Comparison of ENCODE assay signal across 11 cellular contexts in genomic region chr5:172444110-172444510, GRCh38. TPM values are rescaled to one million over a fixed set of nuclear protein-coding genes. Genes with fewer than 3 reads are reported as not detected.
DNase-seq lines count a peak whose midpoint lies in the region; ATAC-seq, FAIRE-seq and TF ChIP-seq lines count a peak whose summit lies in the region.
"Had no signal": no experiment of that assay in that cellular context is flagged by ENCODE, and none has a peak within 500 bp of the region (broad histone marks: within the 10 kb centered on the region; RNA-seq: fewer than 3 reads in every experiment).

No MANE protein-coding gene starts in this region.

- peaks cover 61% of the 10 kb centered on the region for H3K27me3 Mint-ChIP-seq in dendritic cell treated with granulocyte-macrophage colony-stimulating factor and Interleukin-4, amounts not matched to agents 40 ng/mL and 50 ng/mL, for 4 days

- H3K4me1 ChIP-seq in Peyer's patch (peaks cover 0 to 26% (median 0%) of the 10 kb centered on the region in 4 donors), muscle layer of duodenum (ENCODE audit: control insufficient read depth in 1 of 2, insufficient read depth in 2 of 2, low read length in 2 of 2) (peaks cover 29 to 55% of the 10 kb centered on the region in 2 donors), transverse colon (peaks cover 21 to 55% (median 36%) of the 10 kb centered on the region in 4 donors)

- H3K4me3 ChIP-seq in Peyer's patch (no peak overlapping the region), muscle layer of duodenum (ENCODE audit: low read depth in 1 of 2, low read length in 2 of 2) (no peak overlapping the region), transverse colon (no peak overlapping the region)
- H3K4me3 ChIP-seq: GM23338 had no signal

- H3K9me3 Mint-ChIP-seq in dendritic cell treated with granulocyte-macrophage colony-stimulating factor and Interleukin-4, amounts not matched to agents 40 ng/mL and 50 ng/mL, for 4 days: no peaks in the 10 kb centered on the region
- H3K9me3 Mint-ChIP-seq: GM23338; natural killer cell treated with Interleukin-12 subunit alpha and Interleukin-12 subunit beta and Interleukin-15 and Interleukin-18, amount 100 ng/mL, for 72 hours had no signal

- no peak for TF ChIP-seq POLR2A in Peyer's patch (IDR thresholded peaks at IDR 0.05)
- no peak for TF ChIP-seq POLR2A in transverse colon (IDR thresholded peaks at IDR 0.05)

- TF ChIP-seq EP300 in transverse colon (IDR thresholded peaks at IDR 0.05; ENCODE audit: low read depth): no peak

- TF ChIP-seq CTCF in Peyer's patch (IDR thresholded peaks at IDR 0.05) (no peak), transverse colon (IDR thresholded peaks at IDR 0.05) (no peak)

- FAIRE-seq in RCC 7860 (lab: Jason Lieb, UNC): no peak

- intact Hi-C loops in dendritic cell treated with granulocyte-macrophage colony-stimulating factor and Interleukin-4, amounts not matched to agents 40 ng/mL and 50 ng/mL, for 4 days (cut with micrococcal nuclease): loop anchor here (10.0 kb wide), 2 partner anchors 49 to 119 kb away; no protein-coding TSS in a partner anchor
- intact Hi-C loops in transverse colon (cut with DNase I; ENCODE audit: low total_unique reads): no loop called here

- H3K27ac ChIP-seq in Peyer's patch (peak overlapping the region in 3 of 4 donors; percentile 40 to 65 (median 49)), muscle layer of duodenum (ENCODE audit: low read length) (peak overlapping the region; percentile 72), transverse colon (peak overlapping the region; percentile 58 to 74 (median 72))

- no peak overlapping the region for H3K4me3 Mint-ChIP-seq in dendritic cell treated with granulocyte-macrophage colony-stimulating factor and Interleukin-4, amounts not matched to agents 40 ng/mL and 50 ng/mL, for 4 days
- H3K4me3 Mint-ChIP-seq: GM23338; natural killer cell treated with Interleukin-12 subunit alpha and Interleukin-12 subunit beta and Interleukin-15 and Interleukin-18, amount 100 ng/mL, for 72 hours had no signal

- no peak for ATAC-seq in GM19351 (IDR thresholded peaks at IDR 0.05; ENCODE audit: unreplicated experiment)
- ATAC-seq: GM23338 had no signal

- peak overlapping the region; percentile 9 for H3K27ac Mint-ChIP-seq in dendritic cell treated with granulocyte-macrophage colony-stimulating factor and Interleukin-4, amounts not matched to agents 40 ng/mL and 50 ng/mL, for 4 days
- H3K27ac Mint-ChIP-seq: natural killer cell treated with Interleukin-12 subunit alpha and Interleukin-12 subunit beta and Interleukin-15 and Interleukin-18, amount 100 ng/mL, for 72 hours had no signal

- H3K9me3 ChIP-seq in Peyer's patch: no peaks in the 10 kb centered on the region
- no peaks in the 10 kb centered on the region for H3K9me3 ChIP-seq in muscle layer of duodenum (ENCODE audit: control insufficient read depth in 1 of 2, low read length in 2 of 2)
- no peaks in the 10 kb centered on the region for H3K9me3 ChIP-seq in transverse colon

- no peaks in the 10 kb centered on the region for H3K36me3 ChIP-seq in Peyer's patch
- H3K36me3 ChIP-seq in muscle layer of duodenum (ENCODE audit: control insufficient read depth in 1 of 2, insufficient read depth in 2 of 2, low read length in 2 of 2): no peaks in the 10 kb centered on the region
- no peaks in the 10 kb centered on the region for H3K36me3 ChIP-seq in transverse colon

- 82% methylated on average over 4 of the region's 4 CpGs; no CpG with 5 or more reads in 1 of the 2 donors for WGBS in transverse colon (ENCODE audit: low coverage in 1 of 2), 2 donors

- DNase-seq in Peyer's patch: peak in 1 of 3 donors; percentile 29
- no peak for DNase-seq in transverse colon
- DNase-seq in RCC 7860 (ENCODE audit: low spot score): no peak
- DNase-seq in Kasumi-1 (lab: John Stamatoyannopoulos, UW): no peak
- DNase-seq: MM.1S, T-helper 9 cell had no signal

- no peaks in the 10 kb centered on the region for H3K36me3 Mint-ChIP-seq in dendritic cell treated with granulocyte-macrophage colony-stimulating factor and Interleukin-4, amounts not matched to agents 40 ng/mL and 50 ng/mL, for 4 days (ENCODE audit: low read depth)
- H3K36me3 Mint-ChIP-seq: natural killer cell treated with Interleukin-12 subunit alpha and Interleukin-12 subunit beta and Interleukin-15 and Interleukin-18, amount 100 ng/mL, for 72 hours had no signal

- in situ Hi-C loops in transverse colon (cut with MboI; ENCODE audit: low pct_ligation_motif_present in 1 of 4, low pct_unique_long_range_greater_than_20kb in 1 of 4, low sequenced_read_pairs in 3 of 4): no loop called here

- H3K27me3 ChIP-seq in Peyer's patch (no peaks in the 10 kb centered on the region), muscle layer of duodenum (ENCODE audit: low read depth, low read length) (no peaks in the 10 kb centered on the region), transverse colon (no peaks in the 10 kb centered on the region)

- peaks cover 33% of the 10 kb centered on the region for H3K4me1 Mint-ChIP-seq in dendritic cell treated with granulocyte-macrophage colony-stimulating factor and Interleukin-4, amounts not matched to agents 40 ng/mL and 50 ng/mL, for 4 days (ENCODE audit: low read depth)

RNA-seq across cellular contexts. Expression of gene SH3PXD2B, which starts 10.2 kb away (rescaled TPM):
- total RNA-seq in Peyer's patch (10 to 100 TPM in 3 of 4 donors, 1 to 10 TPM in 1; 5.8 to 26.4 (median 11.7) TPM), transverse colon (10 to 100 TPM; 10.2 to 26.6 (median 14.6) TPM)
